28 cellular contexts compared by ENCODE assay signal in genomic region chr4:71202703-71203102, GRCh38.
"Had no signal": no experiment of that assay in that cellular context is flagged by ENCODE, and none has a peak within 500 bp of the region (broad histone marks: within the 10 kb centered on the region; RNA-seq: fewer than 3 reads in every experiment).

No MANE protein-coding gene starts in this region.

- H3K27me3 ChIP-seq: ascending aorta, cardiac muscle cell, esophagus muscularis mucosa, foreskin keratinocyte, neutrophil had no signal

- ATAC-seq: activated CD4-positive, CD25-positive, alpha-beta regulatory T cell treated with anti-CD3 and anti-CD28 coated beads, Interleukin-2, amount 50 U/mL, for 24 hours; activated CD8-positive, alpha-beta T cell treated with anti-CD3 and anti-CD28 coated beads, Interleukin-2, amount 10 ng/mL, durations not matched to agents 7 days and 5 days; activated naive CD8-positive, alpha-beta T cell treated with anti-CD3 and anti-CD28 coated beads, Interleukin-2, amount 50 U/mL, for 24 hours; foreskin keratinocyte; left colon; lower lobe of right lung; natural killer cell treated with Interleukin-12 subunit alpha and Interleukin-12 subunit beta and Interleukin-15 and Interleukin-18, amount 100 ng/mL, for 72 hours; stimulated activated naive CD8-positive, alpha-beta T cell treated with anti-CD3 and anti-CD28 coated beads, Interleukin-15, amount 100 ng/mL, for 72 hours; T-cell had no signal

- H3K4me3 ChIP-seq: ascending aorta, cardiac muscle cell, esophagus muscularis mucosa, lower lobe of right lung, SK-N-MC had no signal

- H3K27ac ChIP-seq: ascending aorta, cardiac muscle cell, esophagus muscularis mucosa, foreskin keratinocyte, lower lobe of right lung, neutrophil, parathyroid adenoma, SK-N-MC had no signal

- H3K27ac Mint-ChIP-seq: activated CD4-positive, alpha-beta T cell treated with anti-CD3 and anti-CD28 coated beads, Interleukin-2, amount 10 ng/mL, durations not matched to agents 7 days and 5 days; activated CD8-positive, alpha-beta T cell treated with anti-CD3 and anti-CD28 coated beads, Interleukin-2, amount 10 ng/mL, durations not matched to agents 7 days and 5 days; activated naive CD4-positive, alpha-beta T cell treated with anti-CD3 and anti-CD28 coated beads, Interleukin-2, amount 10 ng/mL, durations not matched to agents 7 days and 5 days; activated naive CD8-positive, alpha-beta T cell treated with anti-CD3 and anti-CD28 coated beads, Interleukin-2, amount 50 U/mL, for 24 hours; activated T-cell treated with anti-CD3 and anti-CD28 coated beads, Interleukin-2, amount 50 U/mL, for 24 hours; dendritic cell treated with granulocyte-macrophage colony-stimulating factor and Interleukin-4, amounts not matched to agents 40 ng/mL and 50 ng/mL, for 4 days; mesothelial cell of epicardium; natural killer cell treated with Interleukin-12 subunit alpha and Interleukin-12 subunit beta and Interleukin-15 and Interleukin-18, amount 100 ng/mL, for 72 hours; stimulated activated naive CD8-positive, alpha-beta T cell treated with anti-CD3 and anti-CD28 coated beads, Interleukin-15, amount 100 ng/mL, for 72 hours; T-cell had no signal

- FAIRE-seq: endothelial cell of umbilical vein had no signal

- H3K4me1 ChIP-seq: ascending aorta, esophagus muscularis mucosa, foreskin keratinocyte, lower lobe of right lung had no signal

- H3K36me3 Mint-ChIP-seq: activated naive CD4-positive, alpha-beta T cell treated with anti-CD3 and anti-CD28 coated beads, Interleukin-2, amount 10 ng/mL, durations not matched to agents 7 days and 5 days; mesothelial cell of epicardium; natural killer cell treated with Interleukin-12 subunit alpha and Interleukin-12 subunit beta and Interleukin-15 and Interleukin-18, amount 100 ng/mL, for 72 hours; T-cell had no signal

- H3K9me3 Mint-ChIP-seq: activated CD4-positive, alpha-beta T cell treated with anti-CD3 and anti-CD28 coated beads, Interleukin-2, amount 10 ng/mL, durations not matched to agents 7 days and 5 days; activated naive CD8-positive, alpha-beta T cell treated with anti-CD3 and anti-CD28 coated beads, Interleukin-2, amount 50 U/mL, for 24 hours; activated T-cell treated with anti-CD3 and anti-CD28 coated beads, Interleukin-2, amount 50 U/mL, for 24 hours; dendritic cell treated with granulocyte-macrophage colony-stimulating factor and Interleukin-4, amounts not matched to agents 40 ng/mL and 50 ng/mL, for 4 days; mesothelial cell of epicardium; natural killer cell treated with Interleukin-12 subunit alpha and Interleukin-12 subunit beta and Interleukin-15 and Interleukin-18, amount 100 ng/mL, for 72 hours; stimulated activated naive CD8-positive, alpha-beta T cell treated with anti-CD3 and anti-CD28 coated beads, Interleukin-15, amount 100 ng/mL, for 72 hours; T-cell had no signal

- H3K4me1 Mint-ChIP-seq: stimulated activated naive CD8-positive, alpha-beta T cell treated with anti-CD3 and anti-CD28 coated beads, Interleukin-15, amount 100 ng/mL, for 72 hours had no signal

- H3K36me3 ChIP-seq: ascending aorta, cardiac muscle cell, esophagus muscularis mucosa, lower lobe of right lung, neutrophil had no signal

- H3K27me3 Mint-ChIP-seq: activated naive CD8-positive, alpha-beta T cell treated with anti-CD3 and anti-CD28 coated beads, Interleukin-2, amount 50 U/mL, for 24 hours; dendritic cell treated with granulocyte-macrophage colony-stimulating factor and Interleukin-4, amounts not matched to agents 40 ng/mL and 50 ng/mL, for 4 days; natural killer cell treated with Interleukin-12 subunit alpha and Interleukin-12 subunit beta and Interleukin-15 and Interleukin-18, amount 100 ng/mL, for 72 hours; stimulated activated naive CD8-positive, alpha-beta T cell treated with anti-CD3 and anti-CD28 coated beads, Interleukin-15, amount 100 ng/mL, for 72 hours had no signal

- H2AFZ ChIP-seq: parathyroid adenoma had no signal

- H3K9ac ChIP-seq: parathyroid adenoma had no signal

- DNase-seq: activated CD4-positive, alpha-beta T cell treated with anti-CD3 and anti-CD28 coated beads, Interleukin-2, amount 10 ng/mL, durations not matched to agents 7 days and 5 days; activated CD8-positive, alpha-beta T cell treated with anti-CD3 and anti-CD28 coated beads, Interleukin-2, amount 10 ng/mL, durations not matched to agents 7 days and 5 days; activated naive CD4-positive, alpha-beta T cell treated with anti-CD3 and anti-CD28 coated beads, Interleukin-2, amount 10 ng/mL, durations not matched to agents 7 days and 5 days; activated naive CD8-positive, alpha-beta T cell treated with anti-CD3 and anti-CD28 coated beads, Interleukin-2, amount 50 U/mL, for 24 hours; activated T-cell treated with anti-CD3 and anti-CD28 coated beads, Interleukin-2, amount 50 U/mL, for 24 hours; effector memory CD4-positive, alpha-beta T cell; foreskin keratinocyte; glutamatergic neuron; hippocampal formation; islet precursor cell; left colon; lower lobe of right lung; retina; stimulated activated naive CD8-positive, alpha-beta T cell treated with anti-CD3 and anti-CD28 coated beads, Interleukin-15, amount 100 ng/mL, for 72 hours; T-cell; T-helper 9 cell; trophoblast cell had no signal

- H3K4me3 Mint-ChIP-seq: activated CD4-positive, alpha-beta T cell treated with anti-CD3 and anti-CD28 coated beads, Interleukin-2, amount 10 ng/mL, durations not matched to agents 7 days and 5 days; activated CD8-positive, alpha-beta T cell treated with anti-CD3 and anti-CD28 coated beads, Interleukin-2, amount 10 ng/mL, durations not matched to agents 7 days and 5 days; activated naive CD4-positive, alpha-beta T cell treated with anti-CD3 and anti-CD28 coated beads, Interleukin-2, amount 10 ng/mL, durations not matched to agents 7 days and 5 days; activated naive CD8-positive, alpha-beta T cell treated with anti-CD3 and anti-CD28 coated beads, Interleukin-2, amount 50 U/mL, for 24 hours; activated T-cell treated with anti-CD3 and anti-CD28 coated beads, Interleukin-2, amount 50 U/mL, for 24 hours; dendritic cell treated with granulocyte-macrophage colony-stimulating factor and Interleukin-4, amounts not matched to agents 40 ng/mL and 50 ng/mL, for 4 days; mesothelial cell of epicardium; natural killer cell treated with Interleukin-12 subunit alpha and Interleukin-12 subunit beta and Interleukin-15 and Interleukin-18, amount 100 ng/mL, for 72 hours; stimulated activated naive CD8-positive, alpha-beta T cell treated with anti-CD3 and anti-CD28 coated beads, Interleukin-15, amount 100 ng/mL, for 72 hours; T-cell had no signal

- H3K9me3 ChIP-seq: ascending aorta, esophagus muscularis mucosa, lower lobe of right lung, neutrophil had no signal
